1 cellular context compared by ENCODE assay signal in genomic region chr14:99382071-99382640, GRCh38.
TF ChIP-seq lines count a peak whose summit lies in the region.

No MANE protein-coding gene starts in this region.

TF ChIP-seq in IMR-90, 13 proteins besides CTCF, POLR2A, EP300 and RAD21 (continued from another document):
- no peak for TF ChIP-seq FOS (IDR thresholded peaks at IDR 0.05; ENCODE audit: low read depth, low read length)
- no peak for TF ChIP-seq MAZ (IDR thresholded peaks at IDR 0.05; ENCODE audit: borderline replicate concordance, low read depth, low read length)
- no peak for TF ChIP-seq CEBPB (IDR thresholded peaks at IDR 0.05; ENCODE audit: low read depth, low read length)
TF ChIP-seq in IMR-90: peak in this region for 0.
